In genomic region chr4:14345356-14345775, GRCh38 we compare ENCODE assay signal across 11 cellular contexts.
DNase-seq lines count a peak whose midpoint lies in the region; ATAC-seq and TF ChIP-seq lines count a peak whose summit lies in the region.
"Had no signal": no experiment of that assay in that cellular context is flagged by ENCODE, and none has a peak within 500 bp of the region (broad histone marks: within the 10 kb centered on the region; RNA-seq: fewer than 3 reads in every experiment).

No MANE protein-coding gene starts in this region.

- TF ChIP-seq CTCF in right atrium auricular region (IDR thresholded peaks at IDR 0.05): no peak
- TF ChIP-seq CTCF in heart right ventricle (IDR thresholded peaks at IDR 0.05): no peak
- no peak for TF ChIP-seq CTCF in upper lobe of right lung (IDR thresholded peaks at IDR 0.05)

- 9 to 17% methylated on average over 1 of the region's 1 CpG for WGBS in heart right ventricle, 2 donors

- H3K27me3 ChIP-seq in right atrium auricular region: no peaks in the 10 kb centered on the region
- H3K27me3 ChIP-seq in heart right ventricle: no peaks in the 10 kb centered on the region
- H3K27me3 ChIP-seq in upper lobe of right lung: no peaks in the 10 kb centered on the region
- H3K27me3 ChIP-seq: upper lobe of left lung had no signal

- no peak overlapping the region for H3K4me3 ChIP-seq in right atrium auricular region
- H3K4me3 ChIP-seq in heart right ventricle: no peak overlapping the region
- H3K4me3 ChIP-seq in upper lobe of right lung: no peak overlapping the region
- H3K4me3 ChIP-seq: upper lobe of left lung had no signal

- H3K9me3 ChIP-seq in right atrium auricular region (no peaks in the 10 kb centered on the region), heart right ventricle (no peaks in the 10 kb centered on the region), upper lobe of right lung (no peaks in the 10 kb centered on the region)
- H3K9me3 ChIP-seq: upper lobe of left lung had no signal

- H3K27ac ChIP-seq in right atrium auricular region: no peak overlapping the region
- peak overlapping the region in 2 of 10 donors; percentile 6 to 25 for H3K27ac ChIP-seq in heart right ventricle
- H3K27ac ChIP-seq in upper lobe of right lung: no peak overlapping the region
- H3K27ac ChIP-seq: upper lobe of left lung had no signal

- intact Hi-C loops in Right ventricle myocardium inferior (cut with DNase I): no loop called here
- intact Hi-C loops in heart right ventricle (cut with DNase I): no loop called here
- intact Hi-C loops in upper lobe of right lung (cut with DNase I): no loop called here

- H3K36me3 ChIP-seq in right atrium auricular region (no peaks in the 10 kb centered on the region), heart right ventricle (no peaks in the 10 kb centered on the region), upper lobe of right lung (no peaks in the 10 kb centered on the region)
- H3K36me3 ChIP-seq: upper lobe of left lung had no signal

- peak; percentile 48 for ATAC-seq in Right ventricle myocardium inferior
- ATAC-seq in heart right ventricle: peak; percentile 23 to 89 (median 74)
- ATAC-seq in upper lobe of right lung: peak; percentile 45
- ATAC-seq in GM21576 (IDR thresholded peaks at IDR 0.05; ENCODE audit: unreplicated experiment): no peak
- no peak for ATAC-seq in GM21390 (IDR thresholded peaks at IDR 0.05; ENCODE audit: unreplicated experiment)

- DNase-seq in Right ventricle myocardium inferior (ENCODE audit: missing footprints) (no peak), right atrium auricular region (ENCODE audit: low spot score) (no peak), UCSD-AML1 (lab: John Stamatoyannopoulos, UW; ENCODE audit: unreplicated experiment) (peak; percentile 26), heart right ventricle (no peak), upper lobe of right lung (no peak), COLO668 (lab: John Stamatoyannopoulos, UW; ENCODE audit: unreplicated experiment) (no peak)
- DNase-seq: central memory CD4-positive, alpha-beta T cell; NCI-H446 treated with DMSO at 0.1 percent for 48 hours; upper lobe of left lung had no signal

- H3K4me1 ChIP-seq in right atrium auricular region: peaks cover 0 to 6% of the 10 kb centered on the region in 2 donors
- H3K4me1 ChIP-seq in heart right ventricle: peaks cover 0 to 17% (median 0%) of the 10 kb centered on the region in 9 donors
- no peaks in the 10 kb centered on the region for H3K4me1 ChIP-seq in upper lobe of right lung
- H3K4me1 ChIP-seq: upper lobe of left lung had no signal

Comparison
In these comparisons a context has a peak if more than half of its experiments do, and no peak if none do; other contexts are left out.
1. ATAC-seq: peak in Right ventricle myocardium inferior (single experiment), heart right ventricle (8 of 8) and upper lobe of right lung (single experiment); none in GM21576 (single experiment) and GM21390 (single experiment).